ENCODE assay signal across 21 cellular contexts in genomic region chr2:150426724-150427123, GRCh38.
"Had no signal": no experiment of that assay in that cellular context is flagged by ENCODE, and none has a peak within 500 bp of the region (broad histone marks: within the 10 kb centered on the region; RNA-seq: fewer than 3 reads in every experiment).

No MANE protein-coding gene starts in this region.

- H3K27me3 Mint-ChIP-seq: activated CD4-positive, alpha-beta memory T cell treated with anti-CD3 and anti-CD28 coated beads, Interleukin-2, amount 10 ng/mL, durations not matched to agents 7 days and 5 days; activated CD8-positive, alpha-beta memory T cell treated with anti-CD3 and anti-CD28 coated beads, Interleukin-2, amount 10 ng/mL, durations not matched to agents 7 days and 5 days; central memory CD8-positive, alpha-beta T cell had no signal

- H3K27me3 ChIP-seq: brain microvascular endothelial cell, stomach, vagina had no signal

- H3K27ac ChIP-seq: brain microvascular endothelial cell, coronary artery, lower lobe of right lung, psoas muscle, stomach, vagina had no signal

- H3K4me3 Mint-ChIP-seq: activated CD4-positive, alpha-beta memory T cell treated with anti-CD3 and anti-CD28 coated beads, Interleukin-2, amount 10 ng/mL, durations not matched to agents 7 days and 5 days; activated CD8-positive, alpha-beta memory T cell treated with anti-CD3 and anti-CD28 coated beads, Interleukin-2, amount 10 ng/mL, durations not matched to agents 7 days and 5 days; activated naive CD4-positive, alpha-beta T cell treated with anti-CD3 and anti-CD28 coated beads for 36 hours; central memory CD8-positive, alpha-beta T cell; nephron progenitor cell had no signal

- H3K27ac Mint-ChIP-seq: activated CD4-positive, alpha-beta memory T cell treated with anti-CD3 and anti-CD28 coated beads, Interleukin-2, amount 10 ng/mL, durations not matched to agents 7 days and 5 days; activated CD8-positive, alpha-beta memory T cell treated with anti-CD3 and anti-CD28 coated beads, Interleukin-2, amount 10 ng/mL, durations not matched to agents 7 days and 5 days; activated naive CD4-positive, alpha-beta T cell treated with anti-CD3 and anti-CD28 coated beads for 36 hours; nephron progenitor cell had no signal

- ATAC-seq: activated CD8-positive, alpha-beta memory T cell treated with anti-CD3 and anti-CD28 coated beads, Interleukin-2, amount 10 ng/mL, durations not matched to agents 7 days and 5 days; esophagus mucosa; lower lobe of right lung; psoas muscle; right cardiac atrium had no signal

- H3K36me3 ChIP-seq: brain microvascular endothelial cell, lower lobe of right lung, stomach, vagina had no signal

- H3K4me3 ChIP-seq: coronary artery, lower lobe of right lung, psoas muscle, stomach, vagina had no signal

- H3K36me3 Mint-ChIP-seq: activated CD8-positive, alpha-beta memory T cell treated with anti-CD3 and anti-CD28 coated beads, Interleukin-2, amount 10 ng/mL, durations not matched to agents 7 days and 5 days had no signal

- H3K4me1 ChIP-seq: lower lobe of right lung, psoas muscle, vagina had no signal

- H3K9me3 ChIP-seq: lower lobe of right lung, psoas muscle, stomach, vagina had no signal

- DNase-seq: activated CD4-positive, alpha-beta memory T cell treated with anti-CD3 and anti-CD28 coated beads, Interleukin-2, amount 10 ng/mL, durations not matched to agents 7 days and 5 days; activated CD4-positive, alpha-beta T cell treated with anti-CD3 and anti-CD28 coated beads for 48 hours; activated CD4-positive, CD25-positive, alpha-beta regulatory T cell; activated CD8-positive, alpha-beta memory T cell treated with anti-CD3 and anti-CD28 coated beads, Interleukin-2, amount 10 ng/mL, durations not matched to agents 7 days and 5 days; activated naive CD4-positive, alpha-beta T cell treated with anti-CD3 and anti-CD28 coated beads for 36 hours; activated T-cell treated with anti-CD3 and anti-CD28 coated beads, Interleukin-2, amount 50 U/mL, for 1 hour; brain microvascular endothelial cell; effector CD4-positive, alpha-beta T cell; lower lobe of right lung; nephron progenitor cell; psoas muscle; right cardiac atrium; small intestine; stimulated activated CD4-positive, alpha-beta T cell treated with anti-CD3 and anti-CD28 coated beads, Interleukin-4, amount 100 ng/mL, for 1 hour; stomach; T1000; trophoblast cell had no signal

- H3K9me3 Mint-ChIP-seq: activated CD4-positive, alpha-beta memory T cell treated with anti-CD3 and anti-CD28 coated beads, Interleukin-2, amount 10 ng/mL, durations not matched to agents 7 days and 5 days; activated naive CD4-positive, alpha-beta T cell treated with anti-CD3 and anti-CD28 coated beads for 36 hours; central memory CD8-positive, alpha-beta T cell; nephron progenitor cell had no signal

- H3K4me1 Mint-ChIP-seq: activated CD4-positive, alpha-beta memory T cell treated with anti-CD3 and anti-CD28 coated beads, Interleukin-2, amount 10 ng/mL, durations not matched to agents 7 days and 5 days; activated CD8-positive, alpha-beta memory T cell treated with anti-CD3 and anti-CD28 coated beads, Interleukin-2, amount 10 ng/mL, durations not matched to agents 7 days and 5 days; central memory CD8-positive, alpha-beta T cell had no signal
